22 cellular contexts compared by ENCODE assay signal in genomic region chr7:84904561-84904960, GRCh38.
DNase-seq lines count a peak whose midpoint lies in the region; ATAC-seq and TF ChIP-seq lines count a peak whose summit lies in the region.
"Had no signal": no experiment of that assay in that cellular context is flagged by ENCODE, and none has a peak within 500 bp of the region (broad histone marks: within the 10 kb centered on the region; RNA-seq: fewer than 3 reads in every experiment).

No MANE protein-coding gene starts in this region.

- TF ChIP-seq CTCF in MCF 10A (IDR thresholded peaks at IDR 0.05; ENCODE audit: unreplicated experiment) = no peak
- no peak for TF ChIP-seq CTCF in breast epithelium (IDR thresholded peaks at IDR 0.05)
- no peak for TF ChIP-seq CTCF in RWPE2 (IDR thresholded peaks at IDR 0.05; ENCODE audit: poor library complexity, severe bottlenecking)
- no peak for TF ChIP-seq CTCF in tibial artery (IDR thresholded peaks at IDR 0.05)

- H3K36me3 ChIP-seq in breast epithelium (no peaks in the 10 kb centered on the region), RWPE2 (ENCODE audit: low read depth) (no peaks in the 10 kb centered on the region), tibial artery (no peaks in the 10 kb centered on the region)
- H3K36me3 ChIP-seq: MG63, SJCRH30 had no signal

- CTCF ChIA-PET in MCF 10A (lab: Yijun Ruan, JAX) = no interaction called here

- POLR2A ChIA-PET in MCF 10A (lab: Yijun Ruan, JAX) = interaction anchor here (0.7 kb wide), 1 partner anchor 1679 kb away, joined by 5 read pairs; no protein-coding TSS in a partner anchor

- intact Hi-C loops in MCF 10A (cut with micrococcal nuclease) = no loop called here
- intact Hi-C loops in breast epithelium (cut with DNase I; ENCODE audit: low total_unique reads) = loop anchor here (10.0 kb wide), 1 partner anchor 1870 kb away; no protein-coding TSS in a partner anchor
- intact Hi-C loops in tibial artery (cut with DNase I; ENCODE audit: low total_unique reads) = no loop called here

- H3K4me1 Mint-ChIP-seq in MCF 10A (ENCODE audit: insufficient read depth, unreplicated experiment) = peaks cover 8% of the 10 kb centered on the region
- H3K4me1 Mint-ChIP-seq: B cell, GM23338 had no signal

- H3K27ac Mint-ChIP-seq in MCF 10A (ENCODE audit: low read depth, unreplicated experiment) = no peak overlapping the region
- H3K27ac Mint-ChIP-seq: B cell, GM23338 had no signal

- ATAC-seq in RWPE2 (ENCODE audit: low read depth) = peak; percentile 80
- no peak for ATAC-seq in GM21825 (IDR thresholded peaks at IDR 0.05; ENCODE audit: unreplicated experiment)
- ATAC-seq: GM23338 had no signal

- no TSS peak for BruUV-seq in MCF 10A (replicated peaks; lab: Mats Ljungman, UMichigan)

- H3K4me3 Mint-ChIP-seq in MCF 10A (ENCODE audit: unreplicated experiment) = no peak overlapping the region
- H3K4me3 Mint-ChIP-seq: B cell, GM23338 had no signal

- H3K27ac ChIP-seq in breast epithelium (no peak overlapping the region), RWPE2 (ENCODE audit: poor library complexity, severe bottlenecking) (no peak overlapping the region), epithelial cell of prostate (peak overlapping the region; percentile 18), tibial artery (no peak overlapping the region)
- H3K27ac ChIP-seq: HL-60, SJCRH30 had no signal

- H3K36me3 Mint-ChIP-seq in MCF 10A (ENCODE audit: insufficient read depth, unreplicated experiment) = no peaks in the 10 kb centered on the region

- no peak for TF ChIP-seq POLR2A in breast epithelium (IDR thresholded peaks at IDR 0.05)

- no peaks in the 10 kb centered on the region for H3K9me3 Mint-ChIP-seq in MCF 10A (ENCODE audit: unreplicated experiment)
- H3K9me3 Mint-ChIP-seq: GM23338 had no signal

- H3K9me3 ChIP-seq in breast epithelium (no peaks in the 10 kb centered on the region), RWPE2 (ENCODE audit: severe bottlenecking) (no peaks in the 10 kb centered on the region), tibial artery (no peaks in the 10 kb centered on the region)
- H3K9me3 ChIP-seq: MG63, SJCRH30 had no signal

- H3K27me3 ChIP-seq in breast epithelium = no peaks in the 10 kb centered on the region
- no peaks in the 10 kb centered on the region for H3K27me3 ChIP-seq in RWPE2 (ENCODE audit: insufficient read depth, poor library complexity, severe bottlenecking)
- no peaks in the 10 kb centered on the region for H3K27me3 ChIP-seq in tibial artery
- H3K27me3 ChIP-seq: MG63, SJCRH30 had no signal

- H3K4me1 ChIP-seq in breast epithelium = no peaks in the 10 kb centered on the region
- H3K4me1 ChIP-seq in RWPE2 (ENCODE audit: insufficient read depth, poor library complexity, severe bottlenecking) = no peaks in the 10 kb centered on the region
- H3K4me1 ChIP-seq in tibial artery = peaks cover 0 to 5% (median 0%) of the 10 kb centered on the region in 4 donors
- H3K4me1 ChIP-seq: SJCRH30 had no signal

- H3K27me3 Mint-ChIP-seq in MCF 10A (ENCODE audit: insufficient read depth, unreplicated experiment) = no peaks in the 10 kb centered on the region
- H3K27me3 Mint-ChIP-seq: B cell had no signal

- no peak overlapping the region for H3K4me3 ChIP-seq in breast epithelium
- no peak overlapping the region for H3K4me3 ChIP-seq in RWPE2 (ENCODE audit: severe bottlenecking)
- H3K4me3 ChIP-seq in tibial artery = no peak overlapping the region
- H3K4me3 ChIP-seq: GM23338, MG63, SJCRH30 had no signal

- DNase-seq in MCF 10A (ENCODE audit: unreplicated experiment) (peak; percentile 2), breast epithelium (ENCODE audit: low spot score in 2 of 2) (no peak), RWPE2 (ENCODE audit: low spot score) (no peak), epithelial cell of prostate (ENCODE audit: low read depth, low spot score) (no peak), tibial artery (no peak), iPS-NIHi7 (ENCODE audit: extremely low spot score) (no peak), kidney glomerular epithelial cell (lab: John Stamatoyannopoulos, UW) (no peak)
- DNase-seq: 8988T, DMS79 treated with DMSO at 0.1 percent for 48 hours, IMR-90, MG63, NCI-H1092, NCI-H1436 treated with DMSO at 0.1 percent for 48 hours, NCI-H2029 treated with DMSO at 0.1 percent for 48 hours, NCI-H2171 treated with DMSO at 0.1 percent for 48 hours, NCI-H446 treated with DMSO at 0.1 percent for 48 hours, OCI-M1, SJCRH30 had no signal
